Comparison of ENCODE assay signal across 8 cellular contexts in the genomic region with DNA sequence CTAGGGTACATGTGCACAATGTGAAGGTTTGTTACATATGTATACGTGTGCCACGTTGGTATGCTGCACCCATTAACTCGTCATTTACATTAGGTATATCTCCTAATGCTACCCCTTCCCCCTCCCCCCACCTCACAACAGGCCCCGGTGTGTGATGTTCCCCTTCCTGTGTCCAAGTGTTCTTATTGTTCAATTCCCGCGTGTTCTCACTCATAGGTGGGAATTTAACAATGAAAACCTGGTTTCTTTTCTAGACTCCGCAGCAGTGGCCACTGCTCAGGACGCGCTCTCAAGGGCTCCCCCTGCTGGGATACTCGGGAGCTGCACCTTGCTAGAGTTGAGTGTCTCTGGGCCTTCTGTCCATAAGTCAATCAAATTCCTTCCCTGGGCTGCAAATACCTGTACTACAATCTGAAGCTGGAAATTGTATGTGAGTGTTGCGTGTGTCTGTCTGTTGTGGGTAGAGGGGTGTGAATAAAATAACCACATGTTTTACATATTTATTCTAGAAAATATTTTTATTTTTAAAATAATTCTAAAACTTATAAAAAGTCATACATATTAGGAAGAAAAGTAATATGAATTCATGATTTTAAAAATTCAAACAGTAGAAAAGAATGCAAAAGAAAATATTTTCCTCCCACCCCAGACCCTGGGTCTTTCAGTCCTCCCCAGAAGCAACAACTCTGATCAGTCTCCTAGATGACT. TPM values are rescaled to one million over a fixed set of nuclear protein-coding genes. Genes with fewer than 3 reads are reported as not detected.
A peak's percentile ranks its signal among the peaks of the same experiment; 100 is the strongest.
DNase-seq lines count a peak whose midpoint lies in the region; ATAC-seq lines count a peak whose summit lies in the region.

No MANE protein-coding gene starts in this region.

- peak; percentile 92 for DNase-seq in COLO829 (ENCODE audit: low spot score)
- peak; percentile 71 for DNase-seq in NCI-H345 treated with DMSO at 0.1 percent for 48 hours (lab: John Stamatoyannopoulos, UW; ENCODE audit: unreplicated experiment)
- peak; percentile 97 for DNase-seq in activated CD4-positive, CD25-positive, alpha-beta regulatory T cell treated with anti-CD3 and anti-CD28 coated beads, Interleukin-2, amount 50 U/mL, for 72 hours
- peak; percentile 80 for DNase-seq in cerebellum (ENCODE audit: low spot score)
- DNase-seq in left kidney (ENCODE audit: low read depth, low spot score), result peak; percentile 94
- peak; percentile 96 to 97 for DNase-seq in stimulated activated CD4-positive, alpha-beta T cell treated with anti-CD3 and anti-CD28 coated beads, Interleukin-2, amount 100 ng/mL, for 24 hours

- ATAC-seq in HG02798 (IDR thresholded peaks at IDR 0.05; ENCODE audit: poor library complexity, unreplicated experiment), result peak; percentile 60
- no peak for ATAC-seq in GM19023 (IDR thresholded peaks at IDR 0.05; ENCODE audit: unreplicated experiment)

RNA-seq across cellular contexts. Expression of a gene that starts 8.2 kb away (rescaled TPM):
- total RNA-seq in cerebellum, result 26.1 TPM

RNA-seq across cellular contexts. Expression of a gene that starts 9.2 kb away (rescaled TPM):
- total RNA-seq in cerebellum, result 0.36 TPM

RNA-seq across cellular contexts. Expression of a gene that starts 35.5 kb away (rescaled TPM):
- total RNA-seq in cerebellum, result 35.1 TPM
